ENCODE assay signal across 8 cellular contexts in genomic region chr17:7035591-7036368, GRCh38. TPM values are rescaled to one million over a fixed set of nuclear protein-coding genes. Genes with fewer than 3 reads are reported as not detected.
DNase-seq lines count a peak whose midpoint lies in the region; ATAC-seq, FAIRE-seq and TF ChIP-seq lines count a peak whose summit lies in the region.

SLC16A13 (plus strand) TSS chr17:7036015; CDS start chr17:7036383, 368 bp downstream.

- H3K9me3 Mint-ChIP-seq in T-helper 2 cell treated with Interferon-gamma antibody and Interleukin-4, amounts not matched to agents 5 μg/mL and 100 μg/mL, for 36 hours = no peaks in the 10 kb centered on the region
- peaks cover 2% of the 10 kb centered on the region for H3K9me3 Mint-ChIP-seq in astrocyte (ENCODE audit: unreplicated experiment)

- H3K4me2 ChIP-seq in astrocyte (ENCODE audit: low read length) = peak within 1 kb of the TSS; percentile 93

- peaks cover 39% of the 10 kb centered on the region for H3K4me1 Mint-ChIP-seq in T-helper 2 cell treated with Interferon-gamma antibody and Interleukin-4, amounts not matched to agents 5 μg/mL and 100 μg/mL, for 36 hours (ENCODE audit: low read depth)
- peaks cover 7% of the 10 kb centered on the region for H3K4me1 Mint-ChIP-seq in astrocyte (ENCODE audit: low read depth, unreplicated experiment)

- peak within 1 kb of the TSS; percentile 80 for H3K9ac ChIP-seq in astrocyte (ENCODE audit: low read length)

- H3K27ac ChIP-seq in astrocyte (ENCODE audit: low read depth, low read length) = peak within 1 kb of the TSS; percentile 61
- H3K27ac ChIP-seq in right cardiac atrium (ENCODE audit: low read length) = peak within 1 kb of the TSS; percentile 95
- H3K27ac ChIP-seq in uterus = peak within 1 kb of the TSS; percentile 47 to 84

- peak within 1 kb of the TSS; percentile 93 for H3K4me3 Mint-ChIP-seq in T-helper 2 cell treated with Interferon-gamma antibody and Interleukin-4, amounts not matched to agents 5 μg/mL and 100 μg/mL, for 36 hours
- H3K4me3 Mint-ChIP-seq in astrocyte (ENCODE audit: unreplicated experiment) = peak within 1 kb of the TSS; percentile 94

- peak within 1 kb of the TSS; percentile 95 for H3K27ac Mint-ChIP-seq in T-helper 2 cell treated with Interferon-gamma antibody and Interleukin-4, amounts not matched to agents 5 μg/mL and 100 μg/mL, for 36 hours
- peak within 1 kb of the TSS; percentile 91 for H3K27ac Mint-ChIP-seq in astrocyte (ENCODE audit: unreplicated experiment)

- H3K9me3 ChIP-seq in astrocyte (ENCODE audit: insufficient read depth, low read depth, low read length) = no peaks in the 10 kb centered on the region
- no peaks in the 10 kb centered on the region for H3K9me3 ChIP-seq in right cardiac atrium (ENCODE audit: control insufficient read depth, low read length)
- H3K9me3 ChIP-seq in uterus = no peaks in the 10 kb centered on the region

- H3K4me1 ChIP-seq in astrocyte (ENCODE audit: insufficient read depth, low read length) (peaks cover 15% of the 10 kb centered on the region), right cardiac atrium (ENCODE audit: control insufficient read depth, insufficient read depth, low read length) (peaks cover 5% of the 10 kb centered on the region), uterus (no peaks in the 10 kb centered on the region)

- H2AFZ ChIP-seq in astrocyte (ENCODE audit: low read depth, low read length) = peak within 1 kb of the TSS; percentile 89

- peak; percentile 100 for DNase-seq in GM18507 (ENCODE audit: extremely low spot score, insufficient read length, low read depth)
- peak; percentile 67 for DNase-seq in NCI-H187 treated with DMSO at 0.1 percent for 48 hours (lab: John Stamatoyannopoulos, UW)
- DNase-seq in T-helper 2 cell treated with Interferon-gamma antibody and Interleukin-4, amounts not matched to agents 5 μg/mL and 100 μg/mL, for 36 hours (ENCODE audit: low spot score) = peak; percentile 99
- peak; percentile 85 for DNase-seq in astrocyte (ENCODE audit: low read depth)
- DNase-seq in right cardiac atrium = peak; percentile 97 to 98 (median 97)
- peak; percentile 86 for DNase-seq in pulmonary artery endothelial cell (ENCODE audit: low read depth, low spot score)
- peak; percentile 82 to 93 for DNase-seq in uterus

- H3K27me3 ChIP-seq in astrocyte (ENCODE audit: insufficient read depth, low read length) = no peaks in the 10 kb centered on the region
- no peaks in the 10 kb centered on the region for H3K27me3 ChIP-seq in right cardiac atrium (ENCODE audit: control insufficient read depth, insufficient read depth)
- no peaks in the 10 kb centered on the region for H3K27me3 ChIP-seq in uterus

- TF ChIP-seq CTCF in astrocyte (IDR thresholded peaks at IDR 0.05; ENCODE audit: insufficient read depth, low read depth, low read length) (no peak), uterus (IDR thresholded peaks at IDR 0.05) (no peak)

- H3K36me3 ChIP-seq in astrocyte (ENCODE audit: insufficient read depth, low read length) (no peaks in the 10 kb centered on the region), uterus (no peaks in the 10 kb centered on the region)

- peaks cover 8% of the 10 kb centered on the region for H3K36me3 Mint-ChIP-seq in T-helper 2 cell treated with Interferon-gamma antibody and Interleukin-4, amounts not matched to agents 5 μg/mL and 100 μg/mL, for 36 hours (ENCODE audit: low read depth)
- H3K36me3 Mint-ChIP-seq in astrocyte (ENCODE audit: low read depth, unreplicated experiment) = peaks cover 6% of the 10 kb centered on the region

- intact Hi-C loops in right cardiac atrium (cut with DNase I) (no loop called here), uterus (cut with DNase I; ENCODE audit: low total_unique reads) (no loop called here)

- WGBS in right cardiac atrium = under 1% methylated on average over 52 of the region's 52 CpGs

- peak; percentile 100 for FAIRE-seq in GM18507 (lab: Jason Lieb, UNC)
- FAIRE-seq in astrocyte (lab: Jason Lieb, UNC) = no peak

- H3K79me2 ChIP-seq in astrocyte (ENCODE audit: insufficient read depth, low read length) = no peaks in the 10 kb centered on the region

- no peaks in the 10 kb centered on the region for H3K27me3 Mint-ChIP-seq in T-helper 2 cell treated with Interferon-gamma antibody and Interleukin-4, amounts not matched to agents 5 μg/mL and 100 μg/mL, for 36 hours (ENCODE audit: low read depth)
- peaks cover 2% of the 10 kb centered on the region for H3K27me3 Mint-ChIP-seq in astrocyte (ENCODE audit: low read depth, unreplicated experiment)

- H4K20me1 ChIP-seq in astrocyte (ENCODE audit: insufficient read depth, low read length) = no peaks in the 10 kb centered on the region

- peak within 1 kb of the TSS; percentile 70 for H3K4me3 ChIP-seq in astrocyte (ENCODE audit: insufficient read depth, low read depth, low read length)
- H3K4me3 ChIP-seq in right cardiac atrium (ENCODE audit: low read length) = peak within 1 kb of the TSS; percentile 50
- peak within 1 kb of the TSS; percentile 31 to 56 for H3K4me3 ChIP-seq in uterus

- peak; percentile 56 to 58 for TF ChIP-seq POLR2A in uterus (IDR thresholded peaks at IDR 0.05)

- ATAC-seq in HG02970 (IDR thresholded peaks at IDR 0.05; ENCODE audit: low FRiP score, unreplicated experiment) = peak; percentile 90
- peak; percentile 95 to 96 for ATAC-seq in right cardiac atrium

RNA-seq across cellular contexts. Expression of gene SLC16A13, which starts in this region (rescaled TPM):
- 6.6 and 6.7 TPM in 2 replicates for total RNA-seq in astrocyte
- total RNA-seq in right cardiac atrium = 1 to 10 TPM in 2 of 4 donors, under 1 TPM in 2; 0.91 to 1.1 (median 0.98) TPM
- 1.2 TPM for polyA plus RNA-seq in right cardiac atrium
- total RNA-seq in pulmonary artery endothelial cell = 0.92 and 1.4 TPM in 2 replicates
- total RNA-seq in uterus = 1 to 10 TPM in 1 of 4 donors, under 1 TPM in 1, not detected in 2; 0.51 to 3.4 TPM

Comparison
In these comparisons a context has a peak if more than half of its experiments do, and no peak if none do; other contexts are left out.
1. Peak in every context shown above with its lines: DNase-seq, ATAC-seq, H3K4me3 ChIP-seq and H3K27ac ChIP-seq.